In genomic region chr12:50055831-50056628, GRCh38 we compare ENCODE assay signal across 8 cellular contexts. TPM values are rescaled to one million over a fixed set of nuclear protein-coding genes. Genes with fewer than 3 reads are reported as not detected.
A peak's percentile ranks its signal among the peaks of the same experiment; 100 is the strongest.
DNase-seq lines count a peak whose midpoint lies in the region; ATAC-seq, FAIRE-seq and TF ChIP-seq lines count a peak whose summit lies in the region.

No MANE protein-coding gene starts in this region.

- H3K27ac Mint-ChIP-seq in activated CD4-positive, alpha-beta T cell treated with anti-CD3 and anti-CD28 coated beads, Interleukin-2, amount 10 ng/mL, durations not matched to agents 7 days and 5 days, result no peak overlapping the region
- H3K27ac Mint-ChIP-seq in memory B cell, result no peak overlapping the region

- CTCF ChIA-PET in activated CD4-positive, alpha-beta T cell treated with anti-CD3 and anti-CD28 coated beads, Interleukin-2, amount 10 ng/mL, durations not matched to agents 7 days and 5 days (lab: Charles Lee), result interaction anchor here (0.5 to 4.5 kb wide), 16 partner anchors 12 to 515 kb away, joined by 3 to 41 read pairs (median 4); partner anchors contain the start of genes RACGAP1, SMARCD1 and TMBIM6

- peak; percentile 95 for FAIRE-seq in GM12892 (lab: Jason Lieb, UNC)

- peak overlapping the region; percentile 28 for H3K4me3 Mint-ChIP-seq in activated CD4-positive, alpha-beta T cell treated with anti-CD3 and anti-CD28 coated beads, Interleukin-2, amount 10 ng/mL, durations not matched to agents 7 days and 5 days
- peak overlapping the region; percentile 53 for H3K4me3 Mint-ChIP-seq in memory B cell

- no peak for TF ChIP-seq POLR2A in GM12892 (IDR thresholded peaks at IDR 0.05; ENCODE audit: low read depth, low read length)

- H3K9me3 Mint-ChIP-seq in activated CD4-positive, alpha-beta T cell treated with anti-CD3 and anti-CD28 coated beads, Interleukin-2, amount 10 ng/mL, durations not matched to agents 7 days and 5 days, result no peaks in the 10 kb centered on the region
- no peaks in the 10 kb centered on the region for H3K9me3 Mint-ChIP-seq in memory B cell

- no peaks in the 10 kb centered on the region for H3K36me3 Mint-ChIP-seq in activated CD4-positive, alpha-beta T cell treated with anti-CD3 and anti-CD28 coated beads, Interleukin-2, amount 10 ng/mL, durations not matched to agents 7 days and 5 days (ENCODE audit: low read depth)
- no peaks in the 10 kb centered on the region for H3K36me3 Mint-ChIP-seq in memory B cell

- H3K27ac ChIP-seq in 22Rv1, result no peak overlapping the region

- H3K4me1 Mint-ChIP-seq in activated CD4-positive, alpha-beta T cell treated with anti-CD3 and anti-CD28 coated beads, Interleukin-2, amount 10 ng/mL, durations not matched to agents 7 days and 5 days, result peaks cover 44% of the 10 kb centered on the region
- peaks cover 15% of the 10 kb centered on the region for H3K4me1 Mint-ChIP-seq in memory B cell

- peak; percentile 67 for ATAC-seq in memory B cell (ENCODE audit: low read depth)

- POLR2A ChIA-PET in activated CD4-positive, alpha-beta T cell treated with anti-CD3 and anti-CD28 coated beads, Interleukin-2, amount 10 ng/mL, durations not matched to agents 7 days and 5 days (lab: Charles Lee), result no interaction called here

- peak; percentile 98 for TF ChIP-seq CTCF in 22Rv1 (IDR thresholded peaks at IDR 0.05)

- H3K27me3 Mint-ChIP-seq in activated CD4-positive, alpha-beta T cell treated with anti-CD3 and anti-CD28 coated beads, Interleukin-2, amount 10 ng/mL, durations not matched to agents 7 days and 5 days, result peaks cover 44% of the 10 kb centered on the region
- peaks cover 34% of the 10 kb centered on the region for H3K27me3 Mint-ChIP-seq in memory B cell

- peak; percentile 71 for DNase-seq in GM12892 (ENCODE audit: insufficient read length)
- peak; percentile 91 for DNase-seq in NCI-H2171 (lab: John Stamatoyannopoulos, UW)
- peak; percentile 63 for DNase-seq in activated CD4-positive, alpha-beta T cell treated with anti-CD3 and anti-CD28 coated beads, Interleukin-2, amount 10 ng/mL, durations not matched to agents 7 days and 5 days
- peak; percentile 82 for DNase-seq in ecto neural progenitor cell (ENCODE audit: low spot score)
- peak; percentile 58 to 61 for DNase-seq in memory B cell (ENCODE audit: low spot score in 2 of 2)
- DNase-seq in stimulated activated CD8-positive, alpha-beta memory T cell treated with anti-CD3 and anti-CD28 coated beads, Interleukin-4, amount 100 ng/mL, for 48 hours, result peak; percentile 78
- no peak for DNase-seq in NK-92 (lab: John Stamatoyannopoulos, UW; ENCODE audit: unreplicated experiment)

RNA-seq across cellular contexts. Expression of gene ASIC1, which starts 1.4 kb away (rescaled TPM):
- 0.51 TPM for polyA plus RNA-seq in GM12892 (2012; ENCODE audit: missing spikeins)
- total RNA-seq in activated CD4-positive, alpha-beta T cell treated with anti-CD3 and anti-CD28 coated beads, Interleukin-2, amount 10 ng/mL, durations not matched to agents 7 days and 5 days, result 10 to 100 TPM in 1 of 2 experiments, 1 to 10 TPM in 1; 8.7 to 10.1 TPM

RNA-seq across cellular contexts. Expression of gene SMARCD1, which starts 29.1 kb away (rescaled TPM):
- 43.4 TPM for polyA plus RNA-seq in GM12892 (2012; ENCODE audit: missing spikeins)
- total RNA-seq in activated CD4-positive, alpha-beta T cell treated with anti-CD3 and anti-CD28 coated beads, Interleukin-2, amount 10 ng/mL, durations not matched to agents 7 days and 5 days, result 10 to 100 TPM; 62.3 to 88.6 TPM

RNA-seq across cellular contexts. Expression of gene RACGAP1, which starts 30.7 kb away (rescaled TPM):
- 41.6 TPM for polyA plus RNA-seq in GM12892 (2012; ENCODE audit: missing spikeins)
- 100 to 1,000 TPM; 177 to 183 TPM for total RNA-seq in activated CD4-positive, alpha-beta T cell treated with anti-CD3 and anti-CD28 coated beads, Interleukin-2, amount 10 ng/mL, durations not matched to agents 7 days and 5 days

RNA-seq across cellular contexts. Expression of gene GPD1, which starts 47.8 kb away (rescaled TPM):
- polyA plus RNA-seq in GM12892 (2012; ENCODE audit: missing spikeins), result 1.1 TPM
- total RNA-seq in activated CD4-positive, alpha-beta T cell treated with anti-CD3 and anti-CD28 coated beads, Interleukin-2, amount 10 ng/mL, durations not matched to agents 7 days and 5 days, result under 1 TPM; 0.25 to 0.37 TPM

RNA-seq across cellular contexts. Expression of gene COX14, which starts 56.0 kb away (rescaled TPM):
- polyA plus RNA-seq in GM12892 (2012; ENCODE audit: missing spikeins), result 83.6 TPM
- total RNA-seq in activated CD4-positive, alpha-beta T cell treated with anti-CD3 and anti-CD28 coated beads, Interleukin-2, amount 10 ng/mL, durations not matched to agents 7 days and 5 days, result 10 to 100 TPM; 31.6 to 47.9 TPM
